In genomic region chr12:11797993-11798720, GRCh38 we compare ENCODE assay signal across 10 cellular contexts.
DNase-seq lines count a peak whose midpoint lies in the region; ATAC-seq and TF ChIP-seq lines count a peak whose summit lies in the region.
"Had no signal": no experiment of that assay in that cellular context is flagged by ENCODE, and none has a peak within 500 bp of the region (broad histone marks: within the 10 kb centered on the region; RNA-seq: fewer than 3 reads in every experiment).

No MANE protein-coding gene starts in this region.

- in situ Hi-C loops in brain microvascular endothelial cell (cut with HindIII; ENCODE audit: low pct_ligation_motif_present, low sequenced_read_pairs), result no loop called here

- H3K27me3 ChIP-seq in BLaER1 (no peaks in the 10 kb centered on the region), HL-60 (ENCODE audit: insufficient read depth, poor library complexity, severe bottlenecking) (no peaks in the 10 kb centered on the region), brain microvascular endothelial cell (replicated peaks) (no peaks in the 10 kb centered on the region)

- intact Hi-C loops in lower leg skin (cut with DNase I; ENCODE audit: low total_unique reads), result no loop called here

- TF ChIP-seq CTCF in HL-60 (IDR thresholded peaks at IDR 0.05; ENCODE audit: insufficient read depth, low read length) (no peak), brain microvascular endothelial cell (IDR thresholded peaks at IDR 0.05; ENCODE audit: low read depth, low read length, missing control alignments) (no peak), lower leg skin (IDR thresholded peaks at IDR 0.05) (no peak)

- H3K4me3 Mint-ChIP-seq in naive B cell, result no peak overlapping the region

- peak overlapping the region; percentile 94 for H3K27ac ChIP-seq in BLaER1
- H3K27ac ChIP-seq in HL-60 (replicated peaks), result peak overlapping the region; percentile 98
- peak overlapping the region; percentile 78 for H3K27ac ChIP-seq in brain microvascular endothelial cell

- H3K27me3 Mint-ChIP-seq in naive B cell, result no peaks in the 10 kb centered on the region

- peak overlapping the region; percentile 90 for H3K4me2 ChIP-seq in BLaER1

- H3K36me3 Mint-ChIP-seq in naive B cell, result peaks cover 0 to 18% of the 10 kb centered on the region in 2 donors

- no peaks in the 10 kb centered on the region for H3K9me3 Mint-ChIP-seq in naive B cell

- TF ChIP-seq POLR2A in lower leg skin (IDR thresholded peaks at IDR 0.05), result no peak

- peak overlapping the region; percentile 9; the same call in 1 of the 2 replicates for H3K4me3 ChIP-seq in BLaER1
- H3K4me3 ChIP-seq in HL-60 (replicated peaks; ENCODE audit: insufficient read depth, low read length), result no peak overlapping the region
- H3K4me3 ChIP-seq in brain microvascular endothelial cell (ENCODE audit: low read depth, low read length), result no peak overlapping the region
- H3K4me3 ChIP-seq in lower leg skin (ENCODE audit: low read depth, poor library complexity, severe bottlenecking), result no peak overlapping the region

- WGBS in lower leg skin, 2 donors, result 79 to 81% methylated on average over 7 of the region's 7 CpGs

- peak overlapping the region in 4 of 6 donors; percentile 0 to 72 (median 46) for H3K27ac Mint-ChIP-seq in naive B cell

- H3K9ac ChIP-seq in BLaER1, result peak overlapping the region; percentile 73

- ATAC-seq in naive B cell (ENCODE audit: low read depth in 2 of 2) (no peak), GM21786 (IDR thresholded peaks at IDR 0.05; ENCODE audit: unreplicated experiment) (no peak), GM18858 (IDR thresholded peaks at IDR 0.05; ENCODE audit: unreplicated experiment) (no peak)
- ATAC-seq: activated CD4-positive, CD25-positive, alpha-beta regulatory T cell treated with anti-CD3 and anti-CD28 coated beads, Interleukin-2, amount 50 U/mL, for 24 hours had no signal

- peaks cover 51% of the 10 kb centered on the region for H3K36me3 ChIP-seq in BLaER1
- H3K36me3 ChIP-seq in brain microvascular endothelial cell (replicated peaks), result no peaks in the 10 kb centered on the region

- DNase-seq in HL-60 (ENCODE audit: low read depth in 1 of 2, low spot score in 1 of 2) (peak in 1 of 2 experiments; percentile 23), brain microvascular endothelial cell (no peak), naive B cell (no peak), lower leg skin (ENCODE audit: low spot score in 2 of 2) (no peak), epidermal melanocyte (ENCODE audit: insufficient read length, low spot score) (no peak)
- DNase-seq: activated gamma-delta T cell treated with Interleukin-2 at 50 U/mL for 16 hours had no signal

- H4K20me1 ChIP-seq in BLaER1, result no peaks in the 10 kb centered on the region

- peaks cover 97% of the 10 kb centered on the region for H3K4me1 ChIP-seq in BLaER1

- H3K9me3 ChIP-seq in BLaER1, result peaks cover 48% of the 10 kb centered on the region

- H3K4me1 Mint-ChIP-seq in naive B cell, result peaks cover 50 to 75% (median 56%) of the 10 kb centered on the region in 3 donors
